Comparison of ENCODE assay signal across 8 cellular contexts in the genomic region with DNA sequence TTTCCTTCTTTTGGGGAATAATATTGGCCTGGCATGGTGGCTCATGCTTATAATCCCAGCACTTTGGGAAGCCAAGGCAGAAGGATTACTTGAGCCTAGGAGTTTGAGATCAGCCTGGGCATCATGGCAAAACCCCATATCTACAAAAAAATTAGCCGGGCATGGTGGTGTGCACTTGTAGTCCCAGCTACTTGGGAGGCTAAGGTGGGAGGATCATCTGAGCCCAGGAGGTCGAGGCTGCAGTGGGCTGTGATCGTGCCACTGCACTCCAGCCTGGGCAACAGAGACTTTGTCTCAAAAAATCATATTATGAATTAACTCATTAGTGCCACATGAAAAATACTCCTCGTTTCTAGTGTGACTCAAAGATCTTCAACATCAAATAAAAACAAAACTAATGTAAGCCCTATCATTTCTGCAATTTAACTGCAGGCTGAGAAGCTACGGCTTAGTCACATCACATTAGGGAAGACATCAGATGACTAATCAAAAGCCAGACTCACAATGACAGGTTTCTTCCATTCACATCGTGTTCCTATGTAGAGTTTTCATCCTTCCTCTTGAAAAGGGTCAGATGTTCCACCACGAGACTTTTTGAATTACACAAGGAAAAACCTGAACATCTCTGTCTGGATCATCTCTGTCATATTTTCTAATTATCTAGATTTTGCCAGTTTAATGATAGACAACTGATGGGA. TPM values are rescaled to one million over a fixed set of nuclear protein-coding genes. Genes with fewer than 3 reads are reported as not detected.
A peak's percentile ranks its signal among the peaks of the same experiment; 100 is the strongest.
DNase-seq lines count a peak whose midpoint lies in the region; ATAC-seq and TF ChIP-seq lines count a peak whose summit lies in the region.
"Not testable (repeated sequence)": the region's sequence is repeated elsewhere in the genome, so short reads cannot be mapped to it uniquely, and the experiment has no call there.

No MANE protein-coding gene starts in this region.

- H3K4me1 ChIP-seq in DND-41 (ENCODE audit: insufficient read depth, low read length) (peaks cover 57% of the 10 kb centered on the region), SJSA1 (replicated peaks) (peaks cover 25% of the 10 kb centered on the region), thoracic aorta (ENCODE audit: control insufficient read depth in 1 of 2, low read depth in 2 of 2) (peaks cover 9 to 21% of the 10 kb centered on the region in 2 donors)
- H3K4me1 ChIP-seq in ovary (ENCODE audit: insufficient read depth) = not testable (repeated sequence)

- H3K9me3 ChIP-seq in DND-41 (ENCODE audit: insufficient read depth, low read length, severe bottlenecking); SJSA1 (replicated peaks); ovary; thoracic aorta: not testable (repeated sequence)

- TF ChIP-seq CTCF in DND-41 (IDR thresholded peaks at IDR 0.05; ENCODE audit: borderline replicate concordance, extremely low read depth, low read length, poor library complexity, severe bottlenecking); ovary (IDR thresholded peaks at IDR 0.05); thoracic aorta (IDR thresholded peaks at IDR 0.05): not testable (repeated sequence)

- ATAC-seq in DND-41 (ENCODE audit: insufficient read depth, low read depth); thoracic aorta (ENCODE audit: insufficient number of reproducible peaks, low FRiP score, low read depth): not testable (repeated sequence)

- not testable (repeated sequence) for H3K27me3 ChIP-seq in DND-41 (ENCODE audit: insufficient read depth, low read length, poor library complexity); SJSA1 (replicated peaks); ovary; thoracic aorta (replicated peaks; ENCODE audit: insufficient read depth)

- H3K9ac ChIP-seq in DND-41 (ENCODE audit: low read depth, low read length) = peak overlapping the region; percentile 89

- not testable (repeated sequence) for TF ChIP-seq EP300 in Ishikawa (IDR thresholded peaks at IDR 0.05; ENCODE audit: borderline replicate concordance); ovary (IDR thresholded peaks at IDR 0.05)

- H2AFZ ChIP-seq in DND-41 (ENCODE audit: low read depth, low read length) = not testable (repeated sequence)

- H3K4me3 ChIP-seq in DND-41 (ENCODE audit: low read depth in 1 of 2, low read length in 2 of 2) (peak overlapping the region in 1 of 2 experiments; percentile 74; a peak in 2 of 4 replicates), thoracic aorta (peak overlapping the region; percentile 85)
- not testable (repeated sequence) for H3K4me3 ChIP-seq in SJSA1, ovary

- 71 to 73% (median 71%) methylated on average over 7 of the region's 7 CpGs for WGBS in ovary, 3 donors

- TF ChIP-seq RAD21 in Ishikawa (IDR thresholded peaks at IDR 0.05; ENCODE audit: low read depth) = not testable (repeated sequence)

- H3K36me3 ChIP-seq in DND-41 (ENCODE audit: insufficient read depth, low read length) = peaks cover 23% of the 10 kb centered on the region
- not testable (repeated sequence) for H3K36me3 ChIP-seq in SJSA1, ovary, thoracic aorta

- intact Hi-C loops in ovary (cut with DNase I) = loop anchor here in 2 of 4 donors (10.0 kb wide), 2 partner anchors 131 to 161 kb away; partner anchors contain the start of gene RGS9 (in 1 of the 2)

- DNase-seq in DND-41; ovary; thoracic aorta (ENCODE audit: low spot score): not testable (repeated sequence)
- DNase-seq in SJSA1 (ENCODE audit: low read depth in 1 of 2, low spot score in 2 of 2) (peak in 1 of 2 experiments; percentile 59), iris pigment epithelial cell (ENCODE audit: low read depth) (peak; percentile 82)
- DNase-seq in activated naive CD4-positive, alpha-beta T cell treated with Interleukin-2 at 50 U/mL for 16 hours = peak; percentile 34
- DNase-seq in effector CD4-positive, alpha-beta T cell = peak; percentile 7

- TF ChIP-seq POLR2A in ovary (IDR thresholded peaks at IDR 0.05) = not testable (repeated sequence)

- peaks cover 18% of the 10 kb centered on the region for H3K79me2 ChIP-seq in DND-41 (ENCODE audit: insufficient read depth, low read length)

- H4K20me1 ChIP-seq in DND-41 (ENCODE audit: insufficient read depth, low read length) = not testable (repeated sequence)

- peak overlapping the region; percentile 81 for H3K4me2 ChIP-seq in DND-41 (ENCODE audit: insufficient read depth, low read length)

- H3K27ac ChIP-seq in DND-41 (ENCODE audit: low read length) (peak overlapping the region; percentile 95), SJSA1 (peak overlapping the region; percentile 82; the same call in 1 of the 2 replicates), ovary (peak overlapping the region; percentile 73 to 91), thoracic aorta (peak overlapping the region; percentile 95)

TF ChIP-seq in Ishikawa, 13 proteins besides CTCF, POLR2A, EP300 and RAD21:
- TF ChIP-seq NFIC (IDR thresholded peaks at IDR 0.05) = 0 out of 2 replicates have a peak, but pooled peaks have one; percentile 1

RNA-seq across cellular contexts. Expression of gene LRRC37A3, which starts 54.9 kb away (rescaled TPM):
- total RNA-seq in SJSA1 (2014; rRNA removed; shearing (Covaris generic)) = 3.0 and 7.3 TPM in 2 replicates
- total RNA-seq in ovary = 10 to 100 TPM in 6 of 7 donors, 1 to 10 TPM in 1; 8.9 to 23.4 (median 10.9) TPM
- 1 to 10 TPM; 2.5 to 7.1 TPM for polyA plus RNA-seq in ovary
- total RNA-seq in thoracic aorta = 1 to 10 TPM; 3.7 to 8.7 TPM
